In genomic region chr4:96145671-96146070, GRCh38 we compare ENCODE assay signal across 15 cellular contexts.
DNase-seq lines count a peak whose midpoint lies in the region; ATAC-seq and TF ChIP-seq lines count a peak whose summit lies in the region.
"Had no signal": no experiment of that assay in that cellular context is flagged by ENCODE, and none has a peak within 500 bp of the region (broad histone marks: within the 10 kb centered on the region; RNA-seq: fewer than 3 reads in every experiment).

No MANE protein-coding gene starts in this region.

- DNase-seq in Kasumi-1 (lab: John Stamatoyannopoulos, UW) (peak; percentile 62 to 72), adipocyte (ENCODE audit: low read depth) (peak; percentile 22), fibroblast of peridontal ligament (ENCODE audit: extremely low read depth) (peak; percentile 45), renal cortical epithelial cell (ENCODE audit: low read depth) (peak; percentile 25), GM10266 (ENCODE audit: extremely low spot score) (no peak), DMS153 treated with DMSO at 0.1 percent for 48 hours (lab: John Stamatoyannopoulos, UW; ENCODE audit: unreplicated experiment) (no peak)
- DNase-seq: ACHN; CD4-positive, CD25-positive, alpha-beta regulatory T cell; NCI-H1930; NCI-H2171; NCI-H82; Right ventricle myocardium superior had no signal

- no peak overlapping the region for H3K4me3 ChIP-seq in adipocyte (ENCODE audit: low read length)
- H3K4me3 ChIP-seq: GM12878 had no signal

- H3K4me1 ChIP-seq in adipocyte (ENCODE audit: control insufficient read depth, insufficient read depth, low read length) = no peaks in the 10 kb centered on the region

- H3K27me3 ChIP-seq in adipocyte (replicated peaks; ENCODE audit: control insufficient read depth, insufficient read depth, low read length) = no peaks in the 10 kb centered on the region

- no peak for TF ChIP-seq CTCF in GM10266 (IDR thresholded peaks at IDR 0.05; ENCODE audit: control insufficient read depth, insufficient read depth, low read depth, missing control alignments)

- H3K9ac ChIP-seq in adipocyte (ENCODE audit: low read length) = no peak overlapping the region

- H3K9me3 ChIP-seq in adipocyte (ENCODE audit: control insufficient read depth, low read length) = no peaks in the 10 kb centered on the region

- ATAC-seq in HG03095 (IDR thresholded peaks at IDR 0.05; ENCODE audit: unreplicated experiment) = no peak
- ATAC-seq: GM12878, Panc1 had no signal

- no peaks in the 10 kb centered on the region for H3K36me3 ChIP-seq in adipocyte (ENCODE audit: control insufficient read depth, insufficient read depth, low read length, severe bottlenecking)

Comparison
In these comparisons a context has a peak if more than half of its experiments do, and no peak if none do; other contexts are left out.
1. DNase-seq: peak in Kasumi-1 (2 of 2), adipocyte (single experiment), fibroblast of peridontal ligament (single experiment) and renal cortical epithelial cell (single experiment); none in GM10266 (single experiment) and DMS153 treated with DMSO at 0.1 percent for 48 hours (single experiment).